28 cellular contexts compared by ENCODE assay signal in the genomic region with DNA sequence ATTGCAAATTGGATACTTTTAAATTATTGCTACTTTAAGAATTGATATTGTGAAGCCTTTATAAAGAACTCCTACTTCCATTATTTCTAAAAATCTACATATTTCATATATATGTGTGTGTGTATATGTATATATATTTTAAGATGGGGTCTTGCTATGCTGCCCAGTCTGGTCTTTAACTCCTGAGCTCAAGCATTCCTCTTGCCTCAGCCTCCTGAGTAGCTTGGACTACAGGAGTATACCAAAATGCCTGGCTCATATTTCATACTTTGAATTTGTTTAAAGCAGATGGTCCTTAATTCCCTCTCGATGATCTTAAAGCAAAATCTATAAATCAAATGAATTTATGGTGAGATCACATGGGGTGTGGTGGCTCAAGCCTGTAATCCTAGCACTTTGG. TPM values are rescaled to one million over a fixed set of nuclear protein-coding genes. Genes with fewer than 3 reads are reported as not detected.
A peak's percentile ranks its signal among the peaks of the same experiment; 100 is the strongest.
DNase-seq lines count a peak whose midpoint lies in the region; ATAC-seq, FAIRE-seq and TF ChIP-seq lines count a peak whose summit lies in the region.
"Had no signal": no experiment of that assay in that cellular context is flagged by ENCODE, and none has a peak within 500 bp of the region (broad histone marks: within the 10 kb centered on the region; RNA-seq: fewer than 3 reads in every experiment).

No MANE protein-coding gene starts in this region.

- H3K4me3 ChIP-seq in HEK293 (ENCODE audit: low read depth, low read length) (no peak overlapping the region), IMR-90 (ENCODE audit: insufficient read depth, low read depth, low read length) (no peak overlapping the region), SJSA1 (no peak overlapping the region), K562 (no peak overlapping the region), aorta (ENCODE audit: low read length in 2 of 2) (no peak overlapping the region)
- H3K4me3 ChIP-seq: BLaER1, GM12878 had no signal

- no peak for TF ChIP-seq RAD21 in IMR-90 (IDR thresholded peaks at IDR 0.05; ENCODE audit: low read length)
- no peak for TF ChIP-seq RAD21 in K562 (CRISPR knock-in tag; conservative IDR thresholded peaks at IDR 0.05 in 1 of 2, IDR thresholded peaks at IDR 0.05 in 1 of 2)

- H3K23ac ChIP-seq in IMR-90 (ENCODE audit: low read depth, low read length), result no peak overlapping the region

- CTCF ChIA-PET in HEK293 (lab: Yijun Ruan, JAX) (no interaction called here), IMR-90 (lab: Yijun Ruan, JAX) (no interaction called here), K562 (lab: Yijun Ruan, JAX; ENCODE audit: low intra/inter-chr PET ratio) (no interaction called here)

- H3K4me1 ChIP-seq in HEK293 (ENCODE audit: control insufficient read depth, insufficient read depth, low read length), result peaks cover 9% of the 10 kb centered on the region
- peaks cover 12% of the 10 kb centered on the region for H3K4me1 ChIP-seq in IMR-90 (ENCODE audit: control insufficient read depth, insufficient read depth, low read length)
- peaks cover 47% of the 10 kb centered on the region for H3K4me1 ChIP-seq in SJSA1 (replicated peaks)
- H3K4me1 ChIP-seq in K562 (replicated peaks in 1 of 2; ENCODE audit: control insufficient read depth in 2 of 2, insufficient read depth in 2 of 2, low read length in 2 of 2), result peaks cover 0 to 16% of the 10 kb centered on the region in 2 experiments; a peak in 4 of 5 replicates
- peaks cover 2 to 3% of the 10 kb centered on the region in 2 donors for H3K4me1 ChIP-seq in aorta (ENCODE audit: control insufficient read depth in 1 of 2, insufficient read depth in 2 of 2, low read length in 2 of 2)

- no CpG with 5 or more reads among the region's 1 CpG for WGBS in IMR-90 (ENCODE audit: extremely low coverage in 2 of 2, insufficient read length in 1 of 2), 2 experiments
- 90% methylated on average over 1 of the region's 1 CpG for WGBS in K562 (ENCODE audit: insufficient coverage, low coverage, missing lambda C conversion rate)
- 98 to 100% methylated on average over 1 of the region's 1 CpG for WGBS in aorta, 2 donors

- H3K14ac ChIP-seq in IMR-90 (replicated peaks; ENCODE audit: low read depth, low read length), result no peak overlapping the region

- H3K9me1 ChIP-seq in IMR-90 (ENCODE audit: insufficient read depth, low read length) (peaks cover 19% of the 10 kb centered on the region), K562 (ENCODE audit: control insufficient read depth, insufficient read depth, low read length) (no peaks in the 10 kb centered on the region)

- H3K27me3 ChIP-seq in IMR-90 (ENCODE audit: control insufficient read depth, insufficient read depth, low read length) (no peaks in the 10 kb centered on the region), SJSA1 (replicated peaks) (no peaks in the 10 kb centered on the region), K562 (ENCODE audit: control insufficient read depth in 2 of 2, insufficient read depth in 2 of 2, low read length in 2 of 2) (no peaks in the 10 kb centered on the region), aorta (ENCODE audit: control insufficient read depth in 1 of 2, insufficient read depth in 2 of 2, low read length in 1 of 2) (no peaks in the 10 kb centered on the region)
- H3K27me3 ChIP-seq: BE2C, BLaER1 had no signal

- peak overlapping the region; percentile 61 for H2BK120ac ChIP-seq in IMR-90 (ENCODE audit: low read depth, low read length)

- peaks cover 42 to 68% of the 10 kb centered on the region in 2 experiments for H3K79me1 ChIP-seq in IMR-90 (ENCODE audit: low read depth in 1 of 2, low read length in 2 of 2)

- dilution Hi-C loops in IMR-90 (cut with HindIII; ENCODE audit: low sequenced_read_pairs, unreplicated experiment), result no loop called here

- H4K20me1 ChIP-seq in IMR-90 (ENCODE audit: insufficient read depth, low read length) (peaks cover 12% of the 10 kb centered on the region; the same call in 1 of the 2 replicates), K562 (replicated peaks; ENCODE audit: control insufficient read depth, insufficient read depth, low read length) (peaks cover 25% of the 10 kb centered on the region)

- H3K4ac ChIP-seq in IMR-90 (ENCODE audit: low read depth, low read length), result peak overlapping the region; percentile 36; the same call in 1 of the 2 replicates

- TF ChIP-seq CTCF in HEK293 (tag by site-specific recombination; IDR thresholded peaks at IDR 0.05), result no peak
- no peak for TF ChIP-seq CTCF in IMR-90 (conservative IDR thresholded peaks at IDR 0.05; ENCODE audit: low read depth, low read length)
- TF ChIP-seq CTCF in K562 (IDR thresholded peaks at IDR 0.05 in 2 of 3, conservative IDR thresholded peaks at IDR 0.05 in 1 of 3; ENCODE audit: insufficient read depth in 2 of 3, low read depth in 1 of 3, low read length in 3 of 3), result no peak

- H3K18ac ChIP-seq in IMR-90 (ENCODE audit: low read depth, low read length), result no peak overlapping the region

- H3K56ac ChIP-seq in IMR-90 (ENCODE audit: extremely low read depth, insufficient read depth, low read length), result no peak overlapping the region

- no peak overlapping the region for H2BK15ac ChIP-seq in IMR-90 (ENCODE audit: low read depth, low read length)

- TF ChIP-seq EP300 in K562 (IDR thresholded peaks at IDR 0.05; ENCODE audit: low read length), result no peak

- FAIRE-seq in K562 (lab: Jason Lieb, UNC), result no peak
- FAIRE-seq: A204.1, GM12878, GM12892, GM18507 had no signal

- H4K8ac ChIP-seq in IMR-90 (ENCODE audit: low read depth in 2 of 2, low read length in 2 of 2), result peak overlapping the region in 1 of 2 experiments; percentile 2; a peak in 1 of 4 replicates

- in situ Hi-C loops in IMR-90 (cut with MboI; ENCODE audit: low sequenced_read_pairs) (no loop called here), K562 (cut with MboI) (no loop called here)

- no peak overlapping the region for H2AK5ac ChIP-seq in IMR-90 (ENCODE audit: low read depth, low read length)

- H2AK9ac ChIP-seq in IMR-90 (replicated peaks; ENCODE audit: low read depth, low read length, poor library complexity), result no peak overlapping the region

- intact Hi-C loops in IMR-90 (cut with micrococcal nuclease) (loop anchor here (5.0 to 10.0 kb wide), 2 partner anchors 55 to 93 kb away; a partner anchor contains a TSS), K562 (cut with micrococcal nuclease) (no loop called here), aorta (cut with DNase I) (no loop called here)

- BruUV-seq in IMR-90 (replicated peaks; lab: Mats Ljungman, UMichigan) (no TSS peak), K562 (replicated peaks; lab: Mats Ljungman, UMichigan) (no TSS peak)

- H3K27ac ChIP-seq in HEK293 (ENCODE audit: extremely low read depth, low read depth, low read length), result no peak overlapping the region
- no peak overlapping the region for H3K27ac ChIP-seq in IMR-90 (ENCODE audit: insufficient read depth, low read length)
- 0 out of 2 replicates have a peak overlapping the region, but pooled peaks have one; percentile 58 for H3K27ac ChIP-seq in SJSA1
- no peak overlapping the region for H3K27ac ChIP-seq in K562 (ENCODE audit: extremely low read depth, low read depth, low read length)
- H3K27ac ChIP-seq in aorta (ENCODE audit: low read depth in 1 of 2, low read length in 2 of 2), result no peak overlapping the region
- H3K27ac ChIP-seq: BLaER1 had no signal

- H2AFZ ChIP-seq in IMR-90 (replicated peaks; ENCODE audit: low read length, poor library complexity) (no peak overlapping the region), K562 (ENCODE audit: low read depth, low read length) (no peak overlapping the region)

- H3K79me2 ChIP-seq in K562 (ENCODE audit: control insufficient read depth, insufficient read depth, low read length), result peaks cover 12% of the 10 kb centered on the region; the same call in 1 of the 3 replicates

- POLR2A ChIA-PET in HEK293 (lab: Yijun Ruan, JAX) (no interaction called here), IMR-90 (lab: Charles Lee; ENCODE audit: unreplicated experiment) (no interaction called here), K562 (lab: Yijun Ruan, JAX) (interaction anchor here (0.8 to 2.0 kb wide), 2 partner anchors 16 to 146 kb away, joined by 3 to 6 read pairs; no protein-coding TSS in a partner anchor)

- peak overlapping the region; percentile 66 for H4K91ac ChIP-seq in IMR-90 (ENCODE audit: insufficient read depth, low read depth, low read length)

- TF ChIP-seq POLR2A in IMR-90 (IDR thresholded peaks at IDR 0.05; ENCODE audit: low read depth, low read length) (no peak), K562 (conservative IDR thresholded peaks at IDR 0.05) (no peak)

- ATAC-seq in IMR-90 (ENCODE audit: low read depth) (no peak), K562 (no peak), aorta (ENCODE audit: low FRiP score) (no peak)
- ATAC-seq: GM12878 had no signal

- H3K9me3 ChIP-seq in HEK293 (ENCODE audit: control insufficient read depth, insufficient read depth, low read depth, low read length) (no peaks in the 10 kb centered on the region), IMR-90 (ENCODE audit: control insufficient read depth, insufficient read depth, low read length) (no peaks in the 10 kb centered on the region), SJSA1 (replicated peaks) (no peaks in the 10 kb centered on the region), K562 (replicated peaks; ENCODE audit: control insufficient read depth, insufficient read depth, low read depth, low read length) (no peaks in the 10 kb centered on the region), aorta (ENCODE audit: control insufficient read depth, low read length) (no peaks in the 10 kb centered on the region)
- H3K9me3 ChIP-seq: BE2C, BLaER1 had no signal

- H3K4me2 ChIP-seq in IMR-90 (ENCODE audit: low read depth, low read length), result no peak overlapping the region
- no peak overlapping the region for H3K4me2 ChIP-seq in K562 (ENCODE audit: insufficient read depth, low read length)
- H3K4me2 ChIP-seq: BLaER1 had no signal

- DNase-seq in IMR-90 (no peak), SJSA1 (ENCODE audit: low read depth in 1 of 2, low spot score in 2 of 2) (no peak), K562 (ENCODE audit: extremely low read depth in 1 of 4, low spot score in 3 of 4) (no peak), glomerular visceral epithelial cell (ENCODE audit: extremely low spot score) (no peak), aorta (no peak), cerebellar cortex (ENCODE audit: low spot score) (no peak)
- no peak for DNase-seq in activated CD4-positive, alpha-beta T cell treated with anti-CD3 and anti-CD28 coated beads for 4 hours
- DNase-seq: 8988T; ACHN; BE2C; C1 segment of cervical spinal cord; CD4-positive, alpha-beta memory T cell; CD4-positive, CD25-positive, alpha-beta regulatory T cell; CD8-positive, alpha-beta memory T cell; COR-L47; DMS 273 treated with DMSO at 0.1 percent for 48 hours; DMS153; DMS53; DMS79; DND-41; EL; GDM1 had no signal

- 0 out of 2 replicates have a peak overlapping the region, but pooled peaks have one; percentile 42 for H2BK20ac ChIP-seq in IMR-90 (ENCODE audit: low read depth, low read length)

- no peaks in the 10 kb centered on the region for H3K36me3 ChIP-seq in HEK293 (ENCODE audit: control insufficient read depth in 2 of 2, insufficient read depth in 1 of 2, low read length in 2 of 2)
- 0 out of 2 replicates have a peak, but pooled peaks cover 1% of the 10 kb centered on the region for H3K36me3 ChIP-seq in IMR-90 (ENCODE audit: control insufficient read depth, insufficient read depth, low read length)
- H3K36me3 ChIP-seq in SJSA1, result no peaks in the 10 kb centered on the region
- peaks cover 4% of the 10 kb centered on the region; the same call in 1 of the 3 replicates for H3K36me3 ChIP-seq in K562 (ENCODE audit: control insufficient read depth, insufficient read depth, low read length)
- H3K36me3 ChIP-seq in aorta (ENCODE audit: control insufficient read depth in 1 of 2, insufficient read depth in 2 of 2, low read length in 1 of 2), result no peaks in the 10 kb centered on the region
- H3K36me3 ChIP-seq: BE2C had no signal

- H3K9ac ChIP-seq in IMR-90 (ENCODE audit: low read depth, low read length), result no peak overlapping the region
- no peak overlapping the region for H3K9ac ChIP-seq in K562 (ENCODE audit: insufficient read depth in 1 of 2, low read depth in 2 of 2, low read length in 2 of 2)
- H3K9ac ChIP-seq: BLaER1 had no signal

- H4K5ac ChIP-seq in IMR-90 (ENCODE audit: low read depth, low read length), result no peak overlapping the region

- peak overlapping the region; percentile 96 for H2BK5ac ChIP-seq in IMR-90 (ENCODE audit: low read depth, low read length, poor library complexity, severe bottlenecking)

RNA-seq across cellular contexts. Expression of a gene that starts 25.1 kb away (rescaled TPM):
- total RNA-seq in IMR-90 (2012; rRNA removed), result 3.2 and 3.3 TPM in 2 replicates
- polyA plus RNA-seq in IMR-90 (2012; rRNA removed), result 5.8 and 7.5 TPM in 2 replicates
- polyA plus RNA-seq in IMR-90 (2012; cell fraction: cytosol; rRNA removed), result 3.2 and 10.3 TPM in 2 replicates
- polyA plus RNA-seq in IMR-90 (2012; cell fraction: nucleus; rRNA removed; ENCODE audit: low replicate concordance), result 3.8 and 21.9 TPM in 2 replicates
- total RNA-seq in SJSA1 (2014; rRNA removed; shearing (Covaris generic)), result 2.2 and 14.8 TPM in 2 replicates
- total RNA-seq in K562 (2011; cell fraction: chromatin; rRNA removed; ENCODE audit: low replicate concordance), result 6.0 and 32.3 TPM in 2 replicates
- 25.7 and 37.9 TPM in 2 replicates for total RNA-seq in K562 (2011; cell fraction: nucleolus; rRNA removed)
- total RNA-seq in K562 (2011; cell fraction: nucleoplasm; rRNA removed), result 15.3 and 20.1 TPM in 2 replicates
- 19.9 and 27.8 TPM in 2 replicates for total RNA-seq in K562 (2014; rRNA removed)
- 3.3 and 3.7 TPM in 2 replicates for total RNA-seq in K562 (2014; rRNA removed; fragmentation: Illumina TruSeq; extraction: Trizol)
- total RNA-seq in K562 (2015; rRNA removed; fragmentation: Illumina TruSeq; extraction: Trizol), result 8.0 and 8.3 TPM in 2 replicates
- total RNA-seq in K562 (2021), result 17.8 and 20.9 TPM in 2 replicates
- polyA plus RNA-seq in K562 (2011; rRNA removed), result 10.9 and 15.9 TPM in 2 replicates
- polyA plus RNA-seq in K562 (2011; cell fraction: cytosol; rRNA removed), result 14.2 and 28.7 TPM in 2 replicates
- 22.8 and 30.9 TPM in 2 replicates for polyA plus RNA-seq in K562 (2011; cell fraction: nucleus; rRNA removed)
- polyA plus RNA-seq in K562 (2012), result 16.0 and 21.8 TPM in 2 replicates
- polyA plus RNA-seq in K562 (2014; fragmentation: Illumina TruSeq; extraction: Trizol), result 8.1 and 13.6 TPM in 2 replicates
- under 1 TPM; 0.17 to 0.32 TPM for polyA plus RNA-seq in K562 (2014; fragmentation: Nextera tagmentation; extraction: Ambion mirVana)
- 10.3 and 15.5 TPM in 2 replicates for polyA plus RNA-seq in K562 (2014; rRNA removed)
- 11.8 and 19.8 TPM in 2 replicates for polyA minus RNA-seq in K562 (2011; rRNA and poly(A)+ RNA removed)
- 18.6 and 24.7 TPM in 2 replicates for polyA minus RNA-seq in K562 (2011; cell fraction: cytosol; rRNA and poly(A)+ RNA removed)
- polyA minus RNA-seq in K562 (2011; cell fraction: nucleus; rRNA and poly(A)+ RNA removed), result 21.7 and 22.7 TPM in 2 replicates
- 1 to 10 TPM; 2.6 to 6.4 TPM for total RNA-seq in aorta
- polyA plus RNA-seq in aorta, result 1 to 10 TPM; 1.9 to 3.2 TPM

RNA-seq across cellular contexts. Expression of a gene that starts 49.6 kb away (rescaled TPM):
- total RNA-seq in IMR-90 (2012; rRNA removed), result 3.3 and 4.5 TPM in 2 replicates
- 16.8 and 17.2 TPM in 2 replicates for polyA plus RNA-seq in IMR-90 (2012; rRNA removed)
- 13.6 and 18.3 TPM in 2 replicates for polyA plus RNA-seq in IMR-90 (2012; cell fraction: cytosol; rRNA removed)
- 34.8 and 65.2 TPM in 2 replicates for polyA plus RNA-seq in IMR-90 (2012; cell fraction: nucleus; rRNA removed; ENCODE audit: low replicate concordance)
- total RNA-seq in SJSA1 (2014; rRNA removed; shearing (Covaris generic)), result 3.8 and 10.7 TPM in 2 replicates
- 15.4 and 51.0 TPM in 2 replicates for total RNA-seq in K562 (2011; cell fraction: chromatin; rRNA removed; ENCODE audit: low replicate concordance)
- total RNA-seq in K562 (2011; cell fraction: nucleolus; rRNA removed), result 25.4 and 38.4 TPM in 2 replicates
- 20.2 and 22.1 TPM in 2 replicates for total RNA-seq in K562 (2011; cell fraction: nucleoplasm; rRNA removed)
- 6.3 and 7.0 TPM in 2 replicates for total RNA-seq in K562 (2014; rRNA removed)
- 2.7 and 4.3 TPM in 2 replicates for total RNA-seq in K562 (2014; rRNA removed; fragmentation: Illumina TruSeq; extraction: Trizol)
- 5.2 and 6.0 TPM in 2 replicates for total RNA-seq in K562 (2015; rRNA removed; fragmentation: Illumina TruSeq; extraction: Trizol)
- 11.2 and 15.1 TPM in 2 replicates for total RNA-seq in K562 (2021)
- 21.0 and 33.1 TPM in 2 replicates for polyA plus RNA-seq in K562 (2011; rRNA removed)
- 31.5 and 39.3 TPM in 2 replicates for polyA plus RNA-seq in K562 (2011; cell fraction: cytosol; rRNA removed)
- polyA plus RNA-seq in K562 (2011; cell fraction: nucleus; rRNA removed), result 84.8 and 93.8 TPM in 2 replicates
- polyA plus RNA-seq in K562 (2012), result 14.3 and 15.2 TPM in 2 replicates
- polyA plus RNA-seq in K562 (2014; fragmentation: Illumina TruSeq; extraction: Trizol), result 4.4 and 10.8 TPM in 2 replicates
- 1 to 10 TPM in 1 of 2 experiments, under 1 TPM in 1; 0.73 to 1.1 TPM for polyA plus RNA-seq in K562 (2014; fragmentation: Nextera tagmentation; extraction: Ambion mirVana)
- polyA plus RNA-seq in K562 (2014; rRNA removed), result 14.8 and 17.1 TPM in 2 replicates
- 7.3 and 9.1 TPM in 2 replicates for polyA minus RNA-seq in K562 (2011; rRNA and poly(A)+ RNA removed)
- polyA minus RNA-seq in K562 (2011; cell fraction: cytosol; rRNA and poly(A)+ RNA removed), result 9.3 and 17.2 TPM in 2 replicates
- polyA minus RNA-seq in K562 (2011; cell fraction: nucleus; rRNA and poly(A)+ RNA removed), result 17.2 and 21.5 TPM in 2 replicates
- total RNA-seq in aorta, result 1 to 10 TPM; 7.1 to 8.6 TPM
- 10 to 100 TPM in 1 of 2 donors, 1 to 10 TPM in 1; 3.3 to 19.7 TPM for polyA plus RNA-seq in aorta
